Comparison of ENCODE assay signal across 2 cellular contexts in the genomic region with DNA sequence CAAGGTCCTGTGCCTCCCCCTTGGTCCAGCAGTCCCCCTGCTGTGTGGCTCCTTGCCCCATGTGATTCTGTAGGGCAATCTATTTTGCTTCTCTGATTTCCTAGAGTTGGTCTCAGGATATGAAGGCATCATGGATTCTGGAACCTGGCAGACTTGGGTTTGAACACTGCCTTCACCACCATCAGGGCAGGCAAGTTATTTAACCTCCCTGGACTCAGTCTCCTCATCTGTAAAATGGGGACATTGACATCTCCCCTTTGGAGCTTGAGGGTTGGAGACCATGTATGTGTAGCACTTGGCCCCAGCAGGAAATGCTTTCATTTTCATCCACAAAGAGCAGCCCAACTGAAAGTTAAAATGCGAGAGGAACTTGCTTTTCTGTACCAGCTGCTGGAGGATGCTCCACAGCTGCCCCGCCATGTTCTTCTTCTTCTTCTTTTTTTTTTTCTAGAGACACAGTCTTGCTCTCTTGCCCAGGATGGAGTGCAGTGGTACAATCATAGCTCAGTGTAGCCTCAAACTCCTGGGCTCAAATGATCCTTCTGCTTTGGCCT.
A peak's percentile ranks its signal among the peaks of the same experiment; 100 is the strongest.
TF ChIP-seq lines count a peak whose summit lies in the region.

No MANE protein-coding gene starts in this region.

TF ChIP-seq in HepG2, 621 proteins besides CTCF, POLR2A, EP300 and RAD21:
- TF ChIP-seq CEBPB (IDR thresholded peaks at IDR 0.05; ENCODE audit: borderline replicate concordance, low read depth, low read length) (no peak), ZNF629 (CRISPR knock-in tag; conservative IDR thresholded peaks at IDR 0.05) (peak; percentile 72; the same call in 1 of the 2 replicates), GABPB1 (CRISPR knock-in tag; IDR thresholded peaks at IDR 0.05) (no peak), SYNCRIP (IDR thresholded peaks at IDR 0.05; ENCODE audit: insufficient read depth, low read depth, low read length) (no peak), KLF15 (CRISPR knock-in tag; IDR thresholded peaks at IDR 0.05; ENCODE audit: borderline replicate concordance) (no peak)
- TF ChIP-seq, protein P1, sequence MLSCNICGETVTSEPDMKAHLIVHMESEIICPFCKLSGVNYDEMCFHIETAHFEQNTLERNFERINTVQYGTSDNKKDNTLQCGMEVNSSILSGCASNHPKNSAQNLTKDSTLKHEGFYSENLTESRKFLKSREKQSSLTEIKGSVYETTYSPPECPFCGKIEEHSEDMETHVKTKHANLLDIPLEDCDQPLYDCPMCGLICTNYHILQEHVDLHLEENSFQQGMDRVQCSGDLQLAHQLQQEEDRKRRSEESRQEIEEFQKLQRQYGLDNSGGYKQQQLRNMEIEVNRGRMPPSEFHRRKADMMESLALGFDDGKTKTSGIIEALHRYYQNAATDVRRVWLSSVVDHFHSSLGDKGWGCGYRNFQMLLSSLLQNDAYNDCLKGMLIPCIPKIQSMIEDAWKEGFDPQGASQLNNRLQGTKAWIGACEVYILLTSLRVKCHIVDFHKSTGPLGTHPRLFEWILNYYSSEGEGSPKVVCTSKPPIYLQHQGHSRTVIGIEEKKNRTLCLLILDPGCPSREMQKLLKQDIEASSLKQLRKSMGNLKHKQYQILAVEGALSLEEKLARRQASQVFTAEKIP (CRISPR knock-in tag; IDR thresholded peaks at IDR 0.05; ENCODE audit: borderline replicate concordance), result no peak

TF ChIP-seq in IMR-90, 13 proteins besides CTCF, POLR2A, EP300 and RAD21:
- TF ChIP-seq, protein P2, sequence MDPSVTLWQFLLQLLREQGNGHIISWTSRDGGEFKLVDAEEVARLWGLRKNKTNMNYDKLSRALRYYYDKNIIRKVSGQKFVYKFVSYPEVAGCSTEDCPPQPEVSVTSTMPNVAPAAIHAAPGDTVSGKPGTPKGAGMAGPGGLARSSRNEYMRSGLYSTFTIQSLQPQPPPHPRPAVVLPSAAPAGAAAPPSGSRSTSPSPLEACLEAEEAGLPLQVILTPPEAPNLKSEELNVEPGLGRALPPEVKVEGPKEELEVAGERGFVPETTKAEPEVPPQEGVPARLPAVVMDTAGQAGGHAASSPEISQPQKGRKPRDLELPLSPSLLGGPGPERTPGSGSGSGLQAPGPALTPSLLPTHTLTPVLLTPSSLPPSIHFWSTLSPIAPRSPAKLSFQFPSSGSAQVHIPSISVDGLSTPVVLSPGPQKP (IDR thresholded peaks at IDR 0.05; ENCODE audit: borderline replicate concordance, low read depth, low read length), result no peak
- TF ChIP-seq RCOR1 (IDR thresholded peaks at IDR 0.05; ENCODE audit: insufficient replicate concordance, low read length) (no peak), CHD1 (IDR thresholded peaks at IDR 0.05; ENCODE audit: low read depth, low read length) (no peak), SMC3 (IDR thresholded peaks at IDR 0.05; ENCODE audit: low read depth, low read length) (no peak), NFE2L2 (IDR thresholded peaks at IDR 0.05; ENCODE audit: low read depth, low read length) (no peak), RFX5 (IDR thresholded peaks at IDR 0.05; ENCODE audit: low read depth, low read length) (no peak)
- TF ChIP-seq, protein P3, sequence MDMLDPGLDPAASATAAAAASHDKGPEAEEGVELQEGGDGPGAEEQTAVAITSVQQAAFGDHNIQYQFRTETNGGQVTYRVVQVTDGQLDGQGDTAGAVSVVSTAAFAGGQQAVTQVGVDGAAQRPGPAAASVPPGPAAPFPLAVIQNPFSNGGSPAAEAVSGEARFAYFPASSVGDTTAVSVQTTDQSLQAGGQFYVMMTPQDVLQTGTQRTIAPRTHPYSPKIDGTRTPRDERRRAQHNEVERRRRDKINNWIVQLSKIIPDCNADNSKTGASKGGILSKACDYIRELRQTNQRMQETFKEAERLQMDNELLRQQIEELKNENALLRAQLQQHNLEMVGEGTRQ (IDR thresholded peaks at IDR 0.05; ENCODE audit: low read depth, low read length), result no peak
